8 cellular contexts compared by ENCODE assay signal in the genomic region with DNA sequence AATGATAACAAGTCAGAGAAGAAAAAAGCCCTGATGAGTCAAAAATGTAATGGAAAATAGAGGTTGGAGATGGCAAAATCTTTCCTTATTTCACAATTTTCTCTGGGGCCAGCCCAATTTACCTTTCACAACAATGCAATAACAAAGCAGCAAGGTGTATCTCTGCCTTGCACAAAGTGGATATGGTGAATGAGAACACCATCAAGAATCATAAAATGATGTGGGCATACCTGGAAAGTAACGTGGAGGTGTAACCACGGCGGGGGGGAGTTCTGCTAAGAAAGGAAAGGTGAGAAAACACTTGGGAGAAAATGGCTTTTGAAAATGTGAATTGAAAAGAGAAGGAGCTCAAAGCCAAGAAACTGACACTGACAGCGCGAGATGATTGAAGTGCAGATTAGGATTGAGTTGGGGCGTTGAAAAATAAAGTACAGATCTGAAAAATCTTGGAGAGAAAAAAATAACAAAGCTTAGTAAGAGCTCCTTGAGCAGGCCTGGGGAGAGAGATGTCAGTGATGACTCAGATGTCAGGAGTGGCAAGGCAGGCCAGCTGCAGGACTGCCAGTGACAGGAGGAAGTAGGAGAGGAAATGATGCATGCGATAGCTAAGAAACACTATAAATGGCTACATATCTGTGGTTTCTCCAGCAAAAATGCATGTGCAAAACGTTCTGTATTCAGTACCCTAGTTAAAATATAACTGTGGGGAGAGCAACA. TPM values are rescaled to one million over a fixed set of nuclear protein-coding genes. Genes with fewer than 3 reads are reported as not detected.
DNase-seq lines count a peak whose midpoint lies in the region; ATAC-seq and TF ChIP-seq lines count a peak whose summit lies in the region.

No MANE protein-coding gene starts in this region.

- peak overlapping the region; percentile 35 to 72 (median 59) for H3K27ac ChIP-seq in sigmoid colon

- H3K27me3 ChIP-seq in sigmoid colon, result no peaks in the 10 kb centered on the region

- H3K4me3 Mint-ChIP-seq in activated naive CD4-positive, alpha-beta T cell treated with anti-CD3 and anti-CD28 coated beads for 36 hours, result peak overlapping the region; percentile 2

- 17 to 29% methylated on average over 8 of the region's 8 CpGs for WGBS in sigmoid colon, 2 donors

- no peaks in the 10 kb centered on the region for H3K36me3 ChIP-seq in sigmoid colon

- H3K27ac Mint-ChIP-seq in activated naive CD4-positive, alpha-beta T cell treated with anti-CD3 and anti-CD28 coated beads for 36 hours, result peak overlapping the region; percentile 68

- DNase-seq in AG09319 (ENCODE audit: extremely low read depth, low read depth) (peak; percentile 89), SHP77 (lab: John Stamatoyannopoulos, UW) (peak; percentile 21 to 32), Right ventricle myocardium superior (peak; percentile 83), sigmoid colon (peak; percentile 90), COR-L47 (lab: John Stamatoyannopoulos, UW) (no peak)
- peak; percentile 79 for DNase-seq in activated naive CD4-positive, alpha-beta T cell treated with anti-CD3 and anti-CD28 coated beads for 36 hours

- no peak for TF ChIP-seq POLR2A in sigmoid colon (IDR thresholded peaks at IDR 0.05)

- H3K4me1 Mint-ChIP-seq in activated naive CD4-positive, alpha-beta T cell treated with anti-CD3 and anti-CD28 coated beads for 36 hours (ENCODE audit: low read depth), result peaks cover 45% of the 10 kb centered on the region

- no peaks in the 10 kb centered on the region for H3K36me3 Mint-ChIP-seq in activated naive CD4-positive, alpha-beta T cell treated with anti-CD3 and anti-CD28 coated beads for 36 hours (ENCODE audit: low read depth)

- no peak for TF ChIP-seq CTCF in AG09319 (IDR thresholded peaks at IDR 0.05; ENCODE audit: low read depth, low read length)
- no peak for TF ChIP-seq CTCF in sigmoid colon (IDR thresholded peaks at IDR 0.05)

- no peaks in the 10 kb centered on the region for H3K9me3 Mint-ChIP-seq in activated naive CD4-positive, alpha-beta T cell treated with anti-CD3 and anti-CD28 coated beads for 36 hours

- H3K27me3 Mint-ChIP-seq in activated naive CD4-positive, alpha-beta T cell treated with anti-CD3 and anti-CD28 coated beads for 36 hours (ENCODE audit: low read depth), result no peaks in the 10 kb centered on the region

- intact Hi-C loops in activated naive CD4-positive, alpha-beta T cell treated with anti-CD3 and anti-CD28 coated beads for 36 hours (cut with micrococcal nuclease), result loop anchor here (1.0 kb wide), 4 partner anchors 11 to 65 kb away; a partner anchor contains a TSS
- intact Hi-C loops in Right ventricle myocardium superior (cut with DNase I) (no loop called here), sigmoid colon (cut with DNase I) (no loop called here)

- CTCF ChIA-PET in activated naive CD4-positive, alpha-beta T cell treated with anti-CD3 and anti-CD28 coated beads for 36 hours (lab: Charles Lee), result interaction anchor here (0.9 to 2.7 kb wide), 4 partner anchors 8 to 86 kb away, joined by 3 to 7 read pairs (median 4); no protein-coding TSS in a partner anchor

- ATAC-seq in GM19043 (IDR thresholded peaks at IDR 0.05; ENCODE audit: low read depth, unreplicated experiment) (peak; percentile 90), HG03280 (IDR thresholded peaks at IDR 0.05; ENCODE audit: unreplicated experiment) (peak; percentile 96), Right ventricle myocardium superior (ENCODE audit: poor library complexity) (peak; percentile 84)

- no peak overlapping the region for H3K4me3 ChIP-seq in sigmoid colon

- TF ChIP-seq EP300 in sigmoid colon (IDR thresholded peaks at IDR 0.05), result peak in 2 of 4 donors; percentile 64 to 67

- no peaks in the 10 kb centered on the region for H3K9me3 ChIP-seq in sigmoid colon

- H3K4me1 ChIP-seq in sigmoid colon, result peaks cover 0 to 4% (median 0%) of the 10 kb centered on the region in 4 donors

RNA-seq across cellular contexts. Expression of a gene that starts 26.2 kb away (rescaled TPM):
- 1 to 10 TPM; 3.2 to 3.7 TPM for total RNA-seq in activated naive CD4-positive, alpha-beta T cell treated with anti-CD3 and anti-CD28 coated beads for 36 hours
- total RNA-seq in Right ventricle myocardium superior, result 7.9 TPM
- total RNA-seq in sigmoid colon, result 10 to 100 TPM in 2 of 4 donors, 1 to 10 TPM in 2; 9.2 to 16.9 (median 10.0) TPM
- 10 to 100 TPM in 2 of 3 donors, 1 to 10 TPM in 1; 9.2 to 16.0 (median 13.8) TPM for polyA plus RNA-seq in sigmoid colon
